Comparison of ENCODE assay signal across 26 cellular contexts in the genomic region with DNA sequence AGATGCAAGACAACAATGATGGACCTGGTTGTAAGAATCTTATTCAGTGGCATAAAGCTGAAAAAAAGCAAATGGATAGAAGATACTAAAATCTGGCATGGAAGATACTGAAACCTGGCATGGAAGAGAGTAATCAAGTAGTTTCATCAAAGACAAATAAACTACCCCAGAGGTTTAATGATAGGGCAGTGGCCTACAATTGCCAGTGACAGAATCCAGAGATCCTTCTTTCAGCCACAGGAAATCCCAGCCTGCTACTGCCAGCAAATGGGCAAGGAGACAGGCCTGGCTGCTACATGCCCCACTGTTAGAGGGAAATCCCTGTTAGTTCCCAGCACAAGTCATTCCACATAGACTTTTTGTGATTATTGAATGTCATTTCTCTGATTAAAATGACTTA.
"Had no signal": no experiment of that assay in that cellular context is flagged by ENCODE, and none has a peak within 500 bp of the region (broad histone marks: within the 10 kb centered on the region; RNA-seq: fewer than 3 reads in every experiment).

No MANE protein-coding gene starts in this region.

- H3K27me3 ChIP-seq: dorsolateral prefrontal cortex, gastrocnemius medialis, hepatocyte, neural progenitor cell, right lobe of liver, suprapubic skin, transverse colon, upper lobe of right lung, uterus had no signal

- H3K4me3 ChIP-seq: dorsolateral prefrontal cortex, gastrocnemius medialis, hepatocyte, lung, neural progenitor cell, right lobe of liver, suprapubic skin, transverse colon, upper lobe of right lung, uterus had no signal

- H3K4me1 ChIP-seq: gastrocnemius medialis, neural progenitor cell, parathyroid adenoma, right lobe of liver, transverse colon, upper lobe of right lung, uterus had no signal

- FAIRE-seq: kidney, small intestine had no signal

- H3K27ac ChIP-seq: dorsolateral prefrontal cortex, epithelial cell of prostate, gastrocnemius medialis, hepatocyte, neural progenitor cell, parathyroid adenoma, right lobe of liver, suprapubic skin, transverse colon, upper lobe of right lung, uterus had no signal

- DNase-seq: dorsolateral prefrontal cortex; effector CD8-positive, alpha-beta T cell; endodermal cell; foreskin fibroblast; gastrocnemius medialis; head of caudate nucleus; kidney; mesenchymal stem cell; midbrain; naive thymus-derived CD4-positive, alpha-beta T cell; right lobe of liver; small intestine; stimulated activated CD4-positive, alpha-beta T cell treated with anti-CD3 and anti-CD28 coated beads, Interleukin-15, amount 100 ng/mL, for 24 hours; stimulated activated CD4-positive, alpha-beta T cell treated with anti-CD3 and anti-CD28 coated beads, Interleukin-2, amount 100 ng/mL, for 48 hours; stimulated activated naive B cell treated with anti-CD40 and anti-IgM and Interleukin-4, amounts not matched to agents 10 μg/mL and 1 μg/mL and 100 μg/mL, for 72 hours; transverse colon; upper lobe of right lung; uterus had no signal

- ATAC-seq: esophagus mucosa; gastrocnemius medialis; left lobe of liver; naive thymus-derived CD4-positive, alpha-beta T cell; right lobe of liver; stimulated activated naive B cell treated with anti-CD40 and anti-IgM and Interleukin-4, amounts not matched to agents 10 μg/mL and 1 μg/mL and 100 μg/mL, for 72 hours; upper lobe of right lung had no signal

- H3K9me3 ChIP-seq: gastrocnemius medialis, right lobe of liver, suprapubic skin, transverse colon, upper lobe of right lung, uterus had no signal

- H3K36me3 ChIP-seq: gastrocnemius medialis, neural progenitor cell, right lobe of liver, suprapubic skin, transverse colon, upper lobe of right lung, uterus had no signal
